In genomic region chr17:47554733-47555132, GRCh38 we compare ENCODE assay signal across 7 cellular contexts. TPM values are rescaled to one million over a fixed set of nuclear protein-coding genes. Genes with fewer than 3 reads are reported as not detected.
A peak's percentile ranks its signal among the peaks of the same experiment; 100 is the strongest.
DNase-seq lines count a peak whose midpoint lies in the region; ATAC-seq and TF ChIP-seq lines count a peak whose summit lies in the region.
"Not testable (repeated sequence)": the region's sequence is repeated elsewhere in the genome, so short reads cannot be mapped to it uniquely, and the experiment has no call there.

No MANE protein-coding gene starts in this region.

- peak overlapping the region; percentile 10 for H3K27ac Mint-ChIP-seq in CD8-positive, alpha-beta T cell
- peak overlapping the region; percentile 4 for H3K27ac Mint-ChIP-seq in chondrocyte (ENCODE audit: unreplicated experiment)

- peaks cover 19% of the 10 kb centered on the region for H3K36me3 Mint-ChIP-seq in CD8-positive, alpha-beta T cell
- not testable (repeated sequence) for H3K36me3 Mint-ChIP-seq in chondrocyte (ENCODE audit: low read depth)

- H3K79me2 ChIP-seq in hepatocyte, result peaks cover 58% of the 10 kb centered on the region

- CTCF ChIA-PET in CD8-positive, alpha-beta T cell (lab: Charles Lee), result not testable (repeated sequence)

- H2AFZ ChIP-seq in hepatocyte, result not testable (repeated sequence)

- not testable (repeated sequence) for H3K4me3 Mint-ChIP-seq in CD8-positive, alpha-beta T cell; chondrocyte (ENCODE audit: unreplicated experiment)

- H3K27ac ChIP-seq in CD8-positive, alpha-beta T cell (ENCODE audit: low read depth, low read length), result not testable (repeated sequence)
- H3K27ac ChIP-seq in hepatocyte, result peak overlapping the region; percentile 50

- DNase-seq in CD8-positive, alpha-beta T cell; chondrocyte (ENCODE audit: low spot score); hepatocyte (ENCODE audit: low spot score); omental fat pad (ENCODE audit: low spot score): not testable (repeated sequence)
- DNase-seq in NCI-H226 (peak; percentile 7), fibroblast of the aortic adventitia (ENCODE audit: low read depth) (peak; percentile 53)

- not testable (repeated sequence) for H3K4me1 ChIP-seq in CD8-positive, alpha-beta T cell (ENCODE audit: insufficient read depth, low read length); hepatocyte (ENCODE audit: insufficient read depth)

- H3K4me2 ChIP-seq in hepatocyte, result peak overlapping the region; percentile 30

- not testable (repeated sequence) for ATAC-seq in CD8-positive, alpha-beta T cell
- ATAC-seq in SK-N-SH treated with all-trans-retinoic acid at 6 μM for 48 hours (peak; percentile 62), omental fat pad (ENCODE audit: low FRiP score) (peak; percentile 81)

- not testable (repeated sequence) for H3K4me3 ChIP-seq in CD8-positive, alpha-beta T cell (ENCODE audit: low read depth, low read length); fibroblast of the aortic adventitia (ENCODE audit: low read depth, low read length); hepatocyte

- POLR2A ChIA-PET in CD8-positive, alpha-beta T cell (lab: Charles Lee), result not testable (repeated sequence)

- intact Hi-C loops in CD8-positive, alpha-beta T cell (cut with DNase I, micrococcal nuclease), result not testable (repeated sequence)

- H3K4me1 Mint-ChIP-seq in CD8-positive, alpha-beta T cell (ENCODE audit: low read depth), result peaks cover 11% of the 10 kb centered on the region
- H3K4me1 Mint-ChIP-seq in chondrocyte (ENCODE audit: low read depth), result not testable (repeated sequence)

- TF ChIP-seq CTCF in CD8-positive, alpha-beta T cell (IDR thresholded peaks at IDR 0.05); chondrocyte (IDR thresholded peaks at IDR 0.05); fibroblast of the aortic adventitia (IDR thresholded peaks at IDR 0.05; ENCODE audit: insufficient read depth, low read length); hepatocyte (IDR thresholded peaks at IDR 0.05; ENCODE audit: poor library complexity); omental fat pad (IDR thresholded peaks at IDR 0.05): not testable (repeated sequence)

- WGBS in hepatocyte (ENCODE audit: low lambda C conversion rate, missing lambda C conversion rate), result 72% methylated on average over 4 of the region's 4 CpGs

- H3K9me2 ChIP-seq in hepatocyte (replicated peaks; ENCODE audit: insufficient read depth), result not testable (repeated sequence)

- H3K9me3 Mint-ChIP-seq in CD8-positive, alpha-beta T cell; chondrocyte (ENCODE audit: low read depth): not testable (repeated sequence)

- peaks cover 16% of the 10 kb centered on the region for H4K20me1 ChIP-seq in hepatocyte (ENCODE audit: insufficient read depth, poor library complexity, severe bottlenecking)

- H3K36me3 ChIP-seq in CD8-positive, alpha-beta T cell (ENCODE audit: insufficient read depth, low read length); hepatocyte (replicated peaks; ENCODE audit: insufficient read depth, low read depth): not testable (repeated sequence)

- not testable (repeated sequence) for H3K9me3 ChIP-seq in CD8-positive, alpha-beta T cell (ENCODE audit: low read length); hepatocyte (ENCODE audit: low read depth)

- H3K27me3 Mint-ChIP-seq in CD8-positive, alpha-beta T cell (ENCODE audit: low read depth); chondrocyte (ENCODE audit: low read depth): not testable (repeated sequence)

- H3K27me3 ChIP-seq in CD8-positive, alpha-beta T cell (ENCODE audit: insufficient read depth, low read length); hepatocyte: not testable (repeated sequence)

TF ChIP-seq in SK-N-SH treated with all-trans-retinoic acid at 6 μM for 48 hours, 23 proteins besides CTCF, POLR2A, EP300 and RAD21:
- 0 out of 2 replicates have a peak, but pooled peaks have one; percentile 33 for TF ChIP-seq PATZ1 (CRISPR knock-in tag; IDR thresholded peaks at IDR 0.05; ENCODE audit: borderline replicate concordance)
- TF ChIP-seq ISL1 (CRISPR knock-in tag; IDR thresholded peaks at IDR 0.05), result peak; percentile 92

RNA-seq across cellular contexts. Expression of gene NPEPPS, which starts 23.8 kb away (rescaled TPM):
- total RNA-seq in CD8-positive, alpha-beta T cell, result 10 to 100 TPM; 84.6 to 94.5 TPM
- total RNA-seq in chondrocyte (97.6 to 113 TPM (median 98.3 TPM) in 3 replicates), fibroblast of the aortic adventitia (ENCODE audit: low replicate concordance) (106 and 299 TPM in 2 replicates), hepatocyte (75.8 and 104 TPM in 2 replicates), omental fat pad (100 to 1,000 TPM in 2 of 4 donors, 10 to 100 TPM in 2; 95.8 to 114 (median 102) TPM)
- 97.6 and 120 TPM in 2 replicates for polyA plus RNA-seq in hepatocyte
